7 cellular contexts compared by ENCODE assay signal in genomic region chr16:53509906-53510703, GRCh38. TPM values are rescaled to one million over a fixed set of nuclear protein-coding genes. Genes with fewer than 3 reads are reported as not detected.
DNase-seq lines count a peak whose midpoint lies in the region; ATAC-seq and TF ChIP-seq lines count a peak whose summit lies in the region.

No MANE protein-coding gene starts in this region.

- TF ChIP-seq CTCF in HFFc6 (IDR thresholded peaks at IDR 0.05): peak; percentile 98
- peak; percentile 75 to 95 (median 86) for TF ChIP-seq CTCF in upper lobe of left lung (IDR thresholded peaks at IDR 0.05)

- H3K36me3 ChIP-seq in upper lobe of left lung: no peaks in the 10 kb centered on the region

- peak; percentile 38 to 87 for ATAC-seq in natural killer cell treated with Interleukin-12 subunit alpha and Interleukin-12 subunit beta and Interleukin-15 and Interleukin-18, amount 100 ng/mL, for 72 hours
- peak; percentile 88 to 94 for ATAC-seq in upper lobe of left lung (ENCODE audit: low FRiP score in 2 of 2)

- DNase-seq in ELR (ENCODE audit: low read depth) (peak; percentile 77), HFFc6 (peak; percentile 55), NCI-H526 treated with DMSO at 0.1 percent for 48 hours (lab: John Stamatoyannopoulos, UW) (peak; percentile 6), fibroblast of gingiva (ENCODE audit: low read depth) (peak; percentile 56), upper lobe of left lung (peak; percentile 51 to 83)
- DNase-seq in activated T-cell treated with anti-CD3 and anti-CD28 coated beads, Interleukin-2, amount 50 U/mL, for 1 hour: peak; percentile 64
- DNase-seq in natural killer cell treated with Interleukin-12 subunit alpha and Interleukin-12 subunit beta and Interleukin-15 and Interleukin-18, amount 100 ng/mL, for 72 hours (ENCODE audit: low spot score): peak; percentile 73

- H3K9me3 Mint-ChIP-seq in HFFc6: peaks cover 7% of the 10 kb centered on the region
- no peaks in the 10 kb centered on the region for H3K9me3 Mint-ChIP-seq in natural killer cell treated with Interleukin-12 subunit alpha and Interleukin-12 subunit beta and Interleukin-15 and Interleukin-18, amount 100 ng/mL, for 72 hours

- WGBS in upper lobe of left lung, 2 donors: 45 to 49% methylated on average over 29 of the region's 29 CpGs

- peak overlapping the region in 1 of 4 donors; percentile 5 for H3K4me3 ChIP-seq in upper lobe of left lung

- H3K36me3 Mint-ChIP-seq in HFFc6 (ENCODE audit: low read depth): peaks cover 7% of the 10 kb centered on the region; the same call in 1 of the 2 replicates
- H3K36me3 Mint-ChIP-seq in natural killer cell treated with Interleukin-12 subunit alpha and Interleukin-12 subunit beta and Interleukin-15 and Interleukin-18, amount 100 ng/mL, for 72 hours: peaks cover 11% of the 10 kb centered on the region

- TF ChIP-seq EP300 in upper lobe of left lung (IDR thresholded peaks at IDR 0.05): no peak

- peaks cover 29% of the 10 kb centered on the region for H3K4me1 Mint-ChIP-seq in HFFc6 (ENCODE audit: low read depth)
- peaks cover 14 to 37% of the 10 kb centered on the region in 2 donors for H3K4me1 Mint-ChIP-seq in natural killer cell treated with Interleukin-12 subunit alpha and Interleukin-12 subunit beta and Interleukin-15 and Interleukin-18, amount 100 ng/mL, for 72 hours (ENCODE audit: low read depth in 2 of 2)

- peak overlapping the region; percentile 47; the same call in 1 of the 2 replicates for H3K27ac Mint-ChIP-seq in HFFc6
- peak overlapping the region in 1 of 2 donors; percentile 78 for H3K27ac Mint-ChIP-seq in natural killer cell treated with Interleukin-12 subunit alpha and Interleukin-12 subunit beta and Interleukin-15 and Interleukin-18, amount 100 ng/mL, for 72 hours

- H3K4me3 Mint-ChIP-seq in HFFc6: peak overlapping the region; percentile 51; the same call in 1 of the 2 replicates
- H3K4me3 Mint-ChIP-seq in natural killer cell treated with Interleukin-12 subunit alpha and Interleukin-12 subunit beta and Interleukin-15 and Interleukin-18, amount 100 ng/mL, for 72 hours: no peak overlapping the region

- peaks cover 12 to 25% (median 17%) of the 10 kb centered on the region in 4 donors for H3K4me1 ChIP-seq in upper lobe of left lung

- no peaks in the 10 kb centered on the region; the same call in none of the 2 replicates for H3K27me3 Mint-ChIP-seq in HFFc6 (ENCODE audit: insufficient read depth)
- H3K27me3 Mint-ChIP-seq in natural killer cell treated with Interleukin-12 subunit alpha and Interleukin-12 subunit beta and Interleukin-15 and Interleukin-18, amount 100 ng/mL, for 72 hours: no peaks in the 10 kb centered on the region

- peak overlapping the region in 3 of 4 donors; percentile 39 to 67 (median 48) for H3K27ac ChIP-seq in upper lobe of left lung

- H3K27me3 ChIP-seq in upper lobe of left lung: no peaks in the 10 kb centered on the region

- TF ChIP-seq POLR2A in upper lobe of left lung (IDR thresholded peaks at IDR 0.05): no peak

- H3K9me3 ChIP-seq in upper lobe of left lung: no peaks in the 10 kb centered on the region

RNA-seq across cellular contexts. Expression of gene AKTIP, which starts 7.1 kb away (rescaled TPM):
- total RNA-seq in HFFc6 (2021; fragmentation: NEBNext Ultra II Directional; extraction: Animal tissue kit (Norgen Biotek cat#: 25700)): 10 to 100 TPM; 17.5 to 21.1 (median 19.6) TPM
- 10 to 100 TPM; 28.0 to 30.2 TPM for total RNA-seq in natural killer cell treated with Interleukin-12 subunit alpha and Interleukin-12 subunit beta and Interleukin-15 and Interleukin-18, amount 100 ng/mL, for 72 hours
- total RNA-seq in upper lobe of left lung: 10 to 100 TPM; 35.6 to 61.3 (median 47.0) TPM

Comparison
In these comparisons a context has a peak if more than half of its experiments do, and no peak if none do; other contexts are left out.
1. DNase-seq: peak in every context shown above with its lines; median percentile 77 in ELR; 73 in natural killer cell treated with Interleukin-12 subunit alpha and Interleukin-12 subunit beta and Interleukin-15 and Interleukin-18, amount 100 ng/mL, for 72 hours; 67 in upper lobe of left lung; 64 in activated T-cell treated with anti-CD3 and anti-CD28 coated beads, Interleukin-2, amount 50 U/mL, for 1 hour; 56 in fibroblast of gingiva; 55 in HFFc6; 6 in NCI-H526 treated with DMSO at 0.1 percent for 48 hours.